ENCODE assay signal across 8 cellular contexts in genomic region chr4:102564399-102564921, GRCh38.
DNase-seq lines count a peak whose midpoint lies in the region; ATAC-seq, FAIRE-seq and TF ChIP-seq lines count a peak whose summit lies in the region.

No MANE protein-coding gene starts in this region.

- POLR2A ChIA-PET in activated CD4-positive, alpha-beta T cell treated with anti-CD3 and anti-CD28 coated beads, Interleukin-2, amount 10 ng/mL, durations not matched to agents 7 days and 5 days (lab: Charles Lee) = no interaction called here

- peaks cover 71% of the 10 kb centered on the region for H3K4me1 Mint-ChIP-seq in activated CD4-positive, alpha-beta T cell treated with anti-CD3 and anti-CD28 coated beads, Interleukin-2, amount 10 ng/mL, durations not matched to agents 7 days and 5 days

- no peaks in the 10 kb centered on the region for H3K27me3 Mint-ChIP-seq in activated CD4-positive, alpha-beta T cell treated with anti-CD3 and anti-CD28 coated beads, Interleukin-2, amount 10 ng/mL, durations not matched to agents 7 days and 5 days

- peak; percentile 90 for FAIRE-seq in RCC 7860 (lab: Jason Lieb, UNC)

- ATAC-seq in HG02840 (IDR thresholded peaks at IDR 0.05; ENCODE audit: low FRiP score, unreplicated experiment) (peak; percentile 79), lower lobe of right lung (peak; percentile 46 to 49)

- H3K27ac ChIP-seq in lower lobe of right lung = no peak overlapping the region

- TF ChIP-seq CTCF in lower lobe of right lung (IDR thresholded peaks at IDR 0.05) = no peak

- intact Hi-C loops in lower lobe of right lung (cut with DNase I) = no loop called here

- no peaks in the 10 kb centered on the region for H3K27me3 ChIP-seq in lower lobe of right lung (ENCODE audit: low read depth)

- no peak overlapping the region for H3K4me3 Mint-ChIP-seq in activated CD4-positive, alpha-beta T cell treated with anti-CD3 and anti-CD28 coated beads, Interleukin-2, amount 10 ng/mL, durations not matched to agents 7 days and 5 days

- CTCF ChIA-PET in activated CD4-positive, alpha-beta T cell treated with anti-CD3 and anti-CD28 coated beads, Interleukin-2, amount 10 ng/mL, durations not matched to agents 7 days and 5 days (lab: Charles Lee) = interaction anchor here (1.0 to 1.1 kb wide), 3 partner anchors 14 to 51 kb away, joined by 3 to 4 read pairs (median 4); no protein-coding TSS in a partner anchor

- H3K9me3 ChIP-seq in lower lobe of right lung = no peaks in the 10 kb centered on the region

- H3K9me3 Mint-ChIP-seq in activated CD4-positive, alpha-beta T cell treated with anti-CD3 and anti-CD28 coated beads, Interleukin-2, amount 10 ng/mL, durations not matched to agents 7 days and 5 days = peaks cover 7% of the 10 kb centered on the region

- H3K36me3 ChIP-seq in lower lobe of right lung = peaks cover 5% of the 10 kb centered on the region

- no peak overlapping the region for H3K27ac Mint-ChIP-seq in activated CD4-positive, alpha-beta T cell treated with anti-CD3 and anti-CD28 coated beads, Interleukin-2, amount 10 ng/mL, durations not matched to agents 7 days and 5 days

- peak; percentile 46 for DNase-seq in activated CD4-positive, alpha-beta T cell treated with anti-CD3 and anti-CD28 coated beads for 48 hours
- DNase-seq in activated CD4-positive, alpha-beta T cell treated with anti-CD3 and anti-CD28 coated beads, Interleukin-2, amount 10 ng/mL, durations not matched to agents 7 days and 5 days = no peak
- DNase-seq in RCC 7860 (ENCODE audit: low spot score) = peak; percentile 77
- DNase-seq in lower lobe of right lung = no peak
- DNase-seq in HPDE6-E6E7 (ENCODE audit: extremely low spot score) = no peak
- no peak for DNase-seq in RKO (ENCODE audit: low spot score)
- no peak for DNase-seq in DMS153 treated with DMSO at 0.1 percent for 48 hours (lab: John Stamatoyannopoulos, UW; ENCODE audit: unreplicated experiment)

- peaks cover 77% of the 10 kb centered on the region for H3K36me3 Mint-ChIP-seq in activated CD4-positive, alpha-beta T cell treated with anti-CD3 and anti-CD28 coated beads, Interleukin-2, amount 10 ng/mL, durations not matched to agents 7 days and 5 days (ENCODE audit: low read depth)

- H3K4me3 ChIP-seq in lower lobe of right lung = no peak overlapping the region

- peaks cover 17% of the 10 kb centered on the region for H3K4me1 ChIP-seq in lower lobe of right lung

Comparison
In these comparisons a context has a peak if more than half of its experiments do, and no peak if none do; other contexts are left out.
1. DNase-seq: peak in activated CD4-positive, alpha-beta T cell treated with anti-CD3 and anti-CD28 coated beads for 48 hours (single experiment) and RCC 7860 (single experiment); none in activated CD4-positive, alpha-beta T cell treated with anti-CD3 and anti-CD28 coated beads, Interleukin-2, amount 10 ng/mL, durations not matched to agents 7 days and 5 days (single experiment), lower lobe of right lung (single experiment), HPDE6-E6E7 (single experiment), RKO (single experiment) and DMS153 treated with DMSO at 0.1 percent for 48 hours (single experiment).